In the genomic region with DNA sequence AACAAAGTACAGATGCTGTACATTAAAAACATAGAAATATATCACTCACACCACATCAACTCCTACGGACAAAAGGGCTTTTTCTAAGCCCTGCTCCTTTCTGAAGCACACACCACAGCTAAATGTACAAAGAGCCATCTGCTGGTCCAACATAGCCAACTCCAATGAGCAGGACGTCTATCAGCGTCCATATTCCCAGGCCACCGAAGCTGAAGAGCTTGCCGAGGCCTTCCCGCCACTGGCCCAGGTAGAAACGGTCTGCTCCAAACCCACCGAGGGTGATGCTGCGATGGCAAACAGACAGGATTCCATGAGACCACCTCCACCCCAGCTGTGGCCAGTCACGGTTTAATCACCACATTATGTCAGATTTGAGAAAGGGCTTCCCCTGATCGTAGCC, we compare ENCODE assay signal across 10 cellular contexts. TPM values are rescaled to one million over a fixed set of nuclear protein-coding genes. Genes with fewer than 3 reads are reported as not detected.
DNase-seq lines count a peak whose midpoint lies in the region; ATAC-seq lines count a peak whose summit lies in the region.
"Had no signal": no experiment of that assay in that cellular context is flagged by ENCODE, and none has a peak within 500 bp of the region (broad histone marks: within the 10 kb centered on the region; RNA-seq: fewer than 3 reads in every experiment).

No MANE protein-coding gene starts in this region.

- H3K4me3 Mint-ChIP-seq in activated naive CD4-positive, alpha-beta T cell treated with anti-CD3 and anti-CD28 coated beads for 36 hours, result no peak overlapping the region
- no peak overlapping the region for H3K4me3 Mint-ChIP-seq in activated T-helper 2 cell treated with anti-CD3 and anti-CD28 coated beads, Interferon-gamma antibody, Interleukin-2, Interleukin-4, amounts not matched to agents 10 μg/mL and 5 μg/mL and 100 μg/mL, durations not matched to agents 14 hours and 24 hours and 36 hours (ENCODE audit: low read depth)

- ATAC-seq in HG03378 (IDR thresholded peaks at IDR 0.05; ENCODE audit: unreplicated experiment) (no peak), HG03469 (IDR thresholded peaks at IDR 0.05; ENCODE audit: unreplicated experiment) (no peak)

- H3K27ac ChIP-seq in layer of hippocampus (ENCODE audit: low read depth, low read length), result peak overlapping the region; percentile 79

- H3K9me3 Mint-ChIP-seq in activated naive CD4-positive, alpha-beta T cell treated with anti-CD3 and anti-CD28 coated beads for 36 hours, result no peaks in the 10 kb centered on the region
- H3K9me3 Mint-ChIP-seq in activated T-helper 2 cell treated with anti-CD3 and anti-CD28 coated beads, Interferon-gamma antibody, Interleukin-2, Interleukin-4, amounts not matched to agents 10 μg/mL and 5 μg/mL and 100 μg/mL, durations not matched to agents 14 hours and 24 hours and 36 hours, result no peaks in the 10 kb centered on the region

- H3K27me3 Mint-ChIP-seq in activated naive CD4-positive, alpha-beta T cell treated with anti-CD3 and anti-CD28 coated beads for 36 hours (ENCODE audit: low read depth), result no peaks in the 10 kb centered on the region
- H3K27me3 Mint-ChIP-seq in activated T-helper 2 cell treated with anti-CD3 and anti-CD28 coated beads, Interferon-gamma antibody, Interleukin-2, Interleukin-4, amounts not matched to agents 10 μg/mL and 5 μg/mL and 100 μg/mL, durations not matched to agents 14 hours and 24 hours and 36 hours (ENCODE audit: low read depth), result no peaks in the 10 kb centered on the region

- peaks cover 33% of the 10 kb centered on the region for H3K36me3 Mint-ChIP-seq in activated naive CD4-positive, alpha-beta T cell treated with anti-CD3 and anti-CD28 coated beads for 36 hours (ENCODE audit: low read depth)
- H3K36me3 Mint-ChIP-seq in activated T-helper 2 cell treated with anti-CD3 and anti-CD28 coated beads, Interferon-gamma antibody, Interleukin-2, Interleukin-4, amounts not matched to agents 10 μg/mL and 5 μg/mL and 100 μg/mL, durations not matched to agents 14 hours and 24 hours and 36 hours (ENCODE audit: low read depth), result peaks cover 67% of the 10 kb centered on the region

- CTCF ChIA-PET in activated naive CD4-positive, alpha-beta T cell treated with anti-CD3 and anti-CD28 coated beads for 36 hours (lab: Charles Lee), result interaction anchor here (0.7 to 5.0 kb wide), 13 partner anchors 8 to 353 kb away, joined by 3 to 45 read pairs (median 6); partner anchors contain the start of gene SNRPA1

- no peaks in the 10 kb centered on the region for H3K27me3 ChIP-seq in layer of hippocampus (ENCODE audit: control insufficient read depth, insufficient read depth, low read length)

- H3K4me1 Mint-ChIP-seq in activated naive CD4-positive, alpha-beta T cell treated with anti-CD3 and anti-CD28 coated beads for 36 hours (ENCODE audit: low read depth), result peaks cover 32% of the 10 kb centered on the region
- H3K4me1 Mint-ChIP-seq in activated T-helper 2 cell treated with anti-CD3 and anti-CD28 coated beads, Interferon-gamma antibody, Interleukin-2, Interleukin-4, amounts not matched to agents 10 μg/mL and 5 μg/mL and 100 μg/mL, durations not matched to agents 14 hours and 24 hours and 36 hours (ENCODE audit: low read depth), result peaks cover 16% of the 10 kb centered on the region

- H3K27ac Mint-ChIP-seq in activated naive CD4-positive, alpha-beta T cell treated with anti-CD3 and anti-CD28 coated beads for 36 hours, result peak overlapping the region; percentile 68
- peak overlapping the region; percentile 23 for H3K27ac Mint-ChIP-seq in activated T-helper 2 cell treated with anti-CD3 and anti-CD28 coated beads, Interferon-gamma antibody, Interleukin-2, Interleukin-4, amounts not matched to agents 10 μg/mL and 5 μg/mL and 100 μg/mL, durations not matched to agents 14 hours and 24 hours and 36 hours

- intact Hi-C loops in activated naive CD4-positive, alpha-beta T cell treated with anti-CD3 and anti-CD28 coated beads for 36 hours (cut with micrococcal nuclease), result loop anchor here (5.0 kb wide), 1 partner anchor 140 kb away; no protein-coding TSS in a partner anchor
- intact Hi-C loops in activated T-helper 2 cell treated with anti-CD3 and anti-CD28 coated beads, Interferon-gamma antibody, Interleukin-2, Interleukin-4, amounts not matched to agents 10 μg/mL and 5 μg/mL and 100 μg/mL, durations not matched to agents 14 hours and 24 hours and 36 hours (cut with micrococcal nuclease), result no loop called here

- DNase-seq in activated naive CD4-positive, alpha-beta T cell treated with anti-CD3 and anti-CD28 coated beads for 36 hours, result no peak
- no peak for DNase-seq in activated naive CD4-positive, alpha-beta T cell treated with anti-CD3 and anti-CD28 coated beads, Interleukin-2, amount 50 U/mL, for 16 hours
- no peak for DNase-seq in activated T-helper 2 cell treated with anti-CD3 and anti-CD28 coated beads, Interferon-gamma antibody, Interleukin-2, Interleukin-4, amounts not matched to agents 10 μg/mL and 5 μg/mL and 100 μg/mL, durations not matched to agents 14 hours and 24 hours and 36 hours (ENCODE audit: low spot score)
- DNase-seq in superior temporal gyrus (ENCODE audit: extremely low spot score) (peak; percentile 83), iPS-NIHi11 (ENCODE audit: low spot score) (no peak)
- DNase-seq: Calu3, NCI-H82 had no signal

RNA-seq across cellular contexts. Expression of gene TM2D3, which starts 9.8 kb away (rescaled TPM):
- total RNA-seq in activated naive CD4-positive, alpha-beta T cell treated with anti-CD3 and anti-CD28 coated beads for 36 hours, result 10 to 100 TPM; 52.8 to 53.0 TPM
- total RNA-seq in activated T-helper 2 cell treated with anti-CD3 and anti-CD28 coated beads, Interferon-gamma antibody, Interleukin-2, Interleukin-4, amounts not matched to agents 10 μg/mL and 5 μg/mL and 100 μg/mL, durations not matched to agents 14 hours and 24 hours and 36 hours, result 40.4 and 42.6 TPM in 2 replicates
